25 cellular contexts compared by ENCODE assay signal in the genomic region with DNA sequence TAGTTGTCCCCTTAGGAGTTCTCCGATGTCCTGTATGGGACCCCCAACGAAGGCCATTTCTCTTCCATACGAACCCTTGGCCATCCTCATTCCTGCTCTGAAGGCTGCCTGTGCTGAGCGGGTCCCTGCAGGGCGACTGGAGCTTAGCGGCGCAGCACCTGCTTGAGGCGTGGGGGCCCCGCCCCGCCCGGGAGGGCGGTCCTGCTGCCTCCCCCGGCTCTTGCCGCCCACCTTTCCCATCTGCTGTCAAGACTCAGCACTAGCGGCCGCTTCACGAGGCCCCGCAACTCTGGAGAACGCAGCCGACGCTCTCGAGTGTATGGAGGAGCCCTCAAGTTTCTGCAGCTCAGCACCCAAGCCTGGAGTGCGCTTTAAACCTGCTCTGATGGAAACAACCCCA.
"Had no signal": no experiment of that assay in that cellular context is flagged by ENCODE, and none has a peak within 500 bp of the region (broad histone marks: within the 10 kb centered on the region; RNA-seq: fewer than 3 reads in every experiment).

No MANE protein-coding gene starts in this region.

- H3K9me3 ChIP-seq: colonic mucosa, esophagus muscularis mucosa, esophagus squamous epithelium, gastrocnemius medialis, gastroesophageal sphincter, heart right ventricle had no signal

- H3K4me1 ChIP-seq: colonic mucosa, esophagus squamous epithelium, foreskin keratinocyte, gastrocnemius medialis, heart left ventricle, heart right ventricle had no signal

- H3K27me3 Mint-ChIP-seq: dendritic cell treated with granulocyte-macrophage colony-stimulating factor and Interleukin-4, amounts not matched to agents 40 ng/mL and 50 ng/mL, for 4 days; effector memory CD8-positive, alpha-beta T cell had no signal

- H3K27me3 ChIP-seq: colonic mucosa, esophagus muscularis mucosa, esophagus squamous epithelium, foreskin keratinocyte, gastrocnemius medialis, gastroesophageal sphincter, heart left ventricle, heart right ventricle had no signal

- H3K36me3 ChIP-seq: colonic mucosa, esophagus muscularis mucosa, esophagus squamous epithelium, gastrocnemius medialis, gastroesophageal sphincter, heart left ventricle, heart right ventricle had no signal

- H3K4me3 ChIP-seq: colonic mucosa, coronary artery, dorsolateral prefrontal cortex, esophagus muscularis mucosa, esophagus squamous epithelium, gastrocnemius medialis, gastroesophageal sphincter, heart left ventricle, heart right ventricle had no signal

- H3K27ac ChIP-seq: colonic mucosa, coronary artery, dorsolateral prefrontal cortex, epithelial cell of prostate, esophagus muscularis mucosa, esophagus squamous epithelium, foreskin keratinocyte, gastrocnemius medialis, gastroesophageal sphincter, heart left ventricle, heart right ventricle had no signal

- ATAC-seq: effector memory CD8-positive, alpha-beta T cell; esophagus mucosa; foreskin keratinocyte; gastrocnemius medialis; gastroesophageal sphincter; heart left ventricle; heart right ventricle had no signal

- DNase-seq: colonic mucosa; cortex of kidney; dermis blood vessel endothelial cell; dorsolateral prefrontal cortex; effector CD4-positive, alpha-beta T cell; effector CD8-positive, alpha-beta T cell; effector memory CD4-positive, alpha-beta T cell; effector memory CD8-positive, alpha-beta T cell; endodermal cell; erythroblast; esophagus squamous epithelium; foreskin fibroblast; foreskin keratinocyte; foreskin melanocyte; gastrocnemius medialis; glutamatergic neuron; head of caudate nucleus; heart left ventricle; heart right ventricle had no signal

- H3K4me1 Mint-ChIP-seq: endodermal cell had no signal

- H3K4me3 Mint-ChIP-seq: dendritic cell treated with granulocyte-macrophage colony-stimulating factor and Interleukin-4, amounts not matched to agents 40 ng/mL and 50 ng/mL, for 4 days; effector memory CD8-positive, alpha-beta T cell; endodermal cell had no signal

- H3K27ac Mint-ChIP-seq: dendritic cell treated with granulocyte-macrophage colony-stimulating factor and Interleukin-4, amounts not matched to agents 40 ng/mL and 50 ng/mL, for 4 days; effector memory CD8-positive, alpha-beta T cell; endodermal cell had no signal
